8 cellular contexts compared by ENCODE assay signal in the genomic region with DNA sequence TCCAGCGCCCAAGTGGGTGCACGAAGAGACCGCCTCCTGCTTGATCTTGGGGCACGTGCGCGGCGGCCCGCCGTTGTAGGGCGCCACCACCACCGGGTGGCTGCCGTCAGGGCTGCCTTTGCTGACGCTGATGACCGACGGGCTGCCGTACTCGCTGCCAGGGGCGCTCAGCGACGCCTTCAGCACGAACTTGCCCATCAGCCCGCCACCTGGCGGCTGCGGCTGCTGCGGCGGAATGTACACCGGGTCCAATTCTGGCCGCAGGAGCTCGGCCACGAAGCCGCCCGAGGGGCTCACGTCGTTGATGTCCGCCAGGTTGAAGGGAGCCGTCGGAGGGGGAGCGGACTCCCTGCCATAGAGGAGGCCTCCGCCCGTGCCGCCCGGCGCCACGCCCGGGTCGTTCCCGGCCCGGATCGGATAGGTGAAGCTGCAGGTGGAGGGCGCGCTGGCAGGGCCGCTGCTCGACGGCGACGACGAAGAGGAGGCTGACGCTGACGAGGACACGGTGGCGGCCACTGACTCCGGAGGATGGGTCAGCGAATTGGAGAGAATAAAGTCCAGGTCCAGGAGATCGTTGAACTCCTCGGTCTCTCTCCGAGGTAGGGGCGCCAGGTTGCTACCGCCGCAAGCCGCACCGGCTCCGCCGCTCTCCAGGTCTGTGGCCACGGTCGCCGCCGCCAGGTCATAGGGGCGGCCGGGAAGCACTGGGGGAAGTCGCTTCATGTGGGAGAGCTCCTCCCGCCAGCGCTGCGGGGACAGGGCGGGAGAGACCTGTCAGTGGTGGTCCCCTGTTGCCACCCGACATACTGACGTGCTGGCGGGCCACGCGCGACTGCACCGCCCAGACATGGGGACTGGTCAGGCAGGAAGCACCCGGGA. TPM values are rescaled to one million over a fixed set of nuclear protein-coding genes. Genes with fewer than 3 reads are reported as not detected.
A peak's percentile ranks its signal among the peaks of the same experiment; 100 is the strongest.
DNase-seq lines count a peak whose midpoint lies in the region; ATAC-seq, FAIRE-seq and TF ChIP-seq lines count a peak whose summit lies in the region.

No MANE protein-coding gene starts in this region.

- H3K4me1 Mint-ChIP-seq in activated CD4-positive, alpha-beta T cell treated with anti-CD3 and anti-CD28 coated beads, Interleukin-2, amount 10 ng/mL, durations not matched to agents 7 days and 5 days, result peaks cover 18% of the 10 kb centered on the region

- ATAC-seq in pancreas, result peak in 2 of 4 donors; percentile 8 to 33

- CTCF ChIA-PET in activated CD4-positive, alpha-beta T cell treated with anti-CD3 and anti-CD28 coated beads, Interleukin-2, amount 10 ng/mL, durations not matched to agents 7 days and 5 days (lab: Charles Lee), result interaction anchor here (2.1 kb wide), 1 partner anchor 62 kb away, joined by 5 read pairs; no protein-coding TSS in a partner anchor

- DNase-seq in activated CD4-positive, alpha-beta T cell treated with anti-CD3 and anti-CD28 coated beads, Interleukin-2, amount 10 ng/mL, durations not matched to agents 7 days and 5 days, result peak; percentile 10
- no peak for DNase-seq in activated CD4-positive, alpha-beta T cell treated with anti-CD3 and anti-CD28 coated beads for 1 hour
- DNase-seq in germinal center (ENCODE audit: low spot score) (peak; percentile 40), pancreas (peak; percentile 18 to 84 (median 54)), NCI-H345 (lab: John Stamatoyannopoulos, UW) (no peak), LoVo (ENCODE audit: low spot score) (no peak), DMS114 treated with DMSO at 0.1 percent for 48 hours (lab: John Stamatoyannopoulos, UW; ENCODE audit: unreplicated experiment) (no peak)

- no peak overlapping the region for H3K4me3 Mint-ChIP-seq in activated CD4-positive, alpha-beta T cell treated with anti-CD3 and anti-CD28 coated beads, Interleukin-2, amount 10 ng/mL, durations not matched to agents 7 days and 5 days

- H3K27ac Mint-ChIP-seq in activated CD4-positive, alpha-beta T cell treated with anti-CD3 and anti-CD28 coated beads, Interleukin-2, amount 10 ng/mL, durations not matched to agents 7 days and 5 days, result no peak overlapping the region

- TF ChIP-seq CTCF in VCaP (conservative IDR thresholded peaks at IDR 0.05) (peak; percentile 95), pancreas (IDR thresholded peaks at IDR 0.05) (peak; percentile 8 to 35 (median 22))

- no peaks in the 10 kb centered on the region for H3K36me3 ChIP-seq in pancreas

- H3K4me1 ChIP-seq in pancreas, result peaks cover 8 to 14% (median 12%) of the 10 kb centered on the region in 3 donors

- H3K9me3 ChIP-seq in pancreas, result no peaks in the 10 kb centered on the region

- intact Hi-C loops in pancreas (cut with DNase I), result loop anchor here in 1 of 3 donors (5.0 kb wide), 1 partner anchor 785 kb away; no protein-coding TSS in a partner anchor

- peaks cover 61% of the 10 kb centered on the region for H3K27me3 Mint-ChIP-seq in activated CD4-positive, alpha-beta T cell treated with anti-CD3 and anti-CD28 coated beads, Interleukin-2, amount 10 ng/mL, durations not matched to agents 7 days and 5 days

- peak overlapping the region; percentile 79 for H3K27ac ChIP-seq in VCaP
- peak overlapping the region in 2 of 4 donors; percentile 66 to 70 for H3K27ac ChIP-seq in pancreas

- H3K9me3 Mint-ChIP-seq in activated CD4-positive, alpha-beta T cell treated with anti-CD3 and anti-CD28 coated beads, Interleukin-2, amount 10 ng/mL, durations not matched to agents 7 days and 5 days, result no peaks in the 10 kb centered on the region

- WGBS in pancreas, 2 donors, result 11 to 19% methylated on average over 76 to 92 of the region's 92 CpGs

- POLR2A ChIA-PET in activated CD4-positive, alpha-beta T cell treated with anti-CD3 and anti-CD28 coated beads, Interleukin-2, amount 10 ng/mL, durations not matched to agents 7 days and 5 days (lab: Charles Lee), result no interaction called here

- FAIRE-seq in pancreas (lab: Jason Lieb, UNC), result no peak

- H3K36me3 Mint-ChIP-seq in activated CD4-positive, alpha-beta T cell treated with anti-CD3 and anti-CD28 coated beads, Interleukin-2, amount 10 ng/mL, durations not matched to agents 7 days and 5 days (ENCODE audit: low read depth), result no peaks in the 10 kb centered on the region

- H3K27me3 ChIP-seq in pancreas, result peaks cover 0 to 6% (median 0%) of the 10 kb centered on the region in 4 donors

- H3K4me3 ChIP-seq in pancreas, result peak overlapping the region; percentile 55 to 65 (median 56)

RNA-seq across cellular contexts. Expression of a gene that starts 1.8 kb away (rescaled TPM):
- total RNA-seq in activated CD4-positive, alpha-beta T cell treated with anti-CD3 and anti-CD28 coated beads, Interleukin-2, amount 10 ng/mL, durations not matched to agents 7 days and 5 days, result under 1 TPM; 0.25 to 0.42 TPM
- 1 to 10 TPM; 3.2 to 9.9 (median 5.6) TPM for total RNA-seq in pancreas
- polyA plus RNA-seq in pancreas, result 1 to 10 TPM; 5.5 to 8.0 TPM

Comparison
In these comparisons a context has a peak if more than half of its experiments do, and no peak if none do; other contexts are left out.
1. DNase-seq: peak in activated CD4-positive, alpha-beta T cell treated with anti-CD3 and anti-CD28 coated beads, Interleukin-2, amount 10 ng/mL, durations not matched to agents 7 days and 5 days (single experiment), germinal center (single experiment) and pancreas (6 of 6); none in activated CD4-positive, alpha-beta T cell treated with anti-CD3 and anti-CD28 coated beads for 1 hour (single experiment), NCI-H345 (single experiment), LoVo (single experiment) and DMS114 treated with DMSO at 0.1 percent for 48 hours (single experiment).